In the genomic region with DNA sequence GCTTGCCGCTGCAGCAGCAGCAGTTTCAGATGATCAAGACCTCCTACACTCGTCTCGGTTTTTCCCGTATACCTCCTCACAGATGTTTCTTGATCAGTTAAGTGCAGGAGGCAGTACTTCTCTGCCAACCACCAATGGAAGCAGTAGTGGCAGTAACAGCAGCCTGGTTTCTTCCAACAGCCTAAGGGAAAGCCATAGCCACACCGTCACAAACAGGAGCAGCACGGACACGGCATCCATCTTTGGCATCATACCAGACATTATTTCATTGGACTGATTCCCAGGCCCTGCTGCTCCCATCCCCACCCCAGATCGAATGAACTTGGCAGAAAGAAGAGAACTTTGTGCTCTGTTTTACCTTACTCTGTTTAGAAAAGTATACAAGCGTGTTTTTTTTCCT, we compare ENCODE assay signal across 8 cellular contexts. TPM values are rescaled to one million over a fixed set of nuclear protein-coding genes. Genes with fewer than 3 reads are reported as not detected.
DNase-seq lines count a peak whose midpoint lies in the region; ATAC-seq and TF ChIP-seq lines count a peak whose summit lies in the region.

No MANE protein-coding gene starts in this region.

- ATAC-seq in activated CD4-positive, alpha-beta T cell treated with anti-CD3 and anti-CD28 coated beads for 36 hours = peak; percentile 33
- ATAC-seq in HG03139 (IDR thresholded peaks at IDR 0.05; ENCODE audit: unreplicated experiment) (no peak), HG03457 (IDR thresholded peaks at IDR 0.05; ENCODE audit: unreplicated experiment) (no peak)

- no peaks in the 10 kb centered on the region for H3K27me3 Mint-ChIP-seq in activated CD4-positive, alpha-beta T cell treated with anti-CD3 and anti-CD28 coated beads for 36 hours

- no peak overlapping the region for H3K4me3 Mint-ChIP-seq in activated CD4-positive, alpha-beta T cell treated with anti-CD3 and anti-CD28 coated beads for 36 hours

- peak overlapping the region; percentile 55 to 62 for H3K27ac ChIP-seq in tibial artery

- CTCF ChIA-PET in activated CD4-positive, alpha-beta T cell treated with anti-CD3 and anti-CD28 coated beads for 36 hours (lab: Charles Lee) = no interaction called here

- no peak for DNase-seq in activated CD4-positive, alpha-beta T cell treated with anti-CD3 and anti-CD28 coated beads for 36 hours
- no peak for DNase-seq in activated CD4-positive, alpha-beta T cell treated with anti-CD3 and anti-CD28 coated beads for 48 hours
- peak; percentile 92 for DNase-seq in astrocyte of the hippocampus (ENCODE audit: low read depth, low spot score)
- DNase-seq in iris pigment epithelial cell (ENCODE audit: low read depth) = peak; percentile 87
- DNase-seq in tibial artery = no peak
- DNase-seq in NOMO-1 treated with dmso at 0.1 percent for 144 hours (lab: John Stamatoyannopoulos, UW; ENCODE audit: unreplicated experiment) = no peak

- H3K9me3 Mint-ChIP-seq in activated CD4-positive, alpha-beta T cell treated with anti-CD3 and anti-CD28 coated beads for 36 hours (ENCODE audit: low read depth) = no peaks in the 10 kb centered on the region

- peak overlapping the region in 1 of 2 donors; percentile 12 for H3K4me3 ChIP-seq in tibial artery

- H3K36me3 ChIP-seq in tibial artery = peaks cover 16 to 44% (median 42%) of the 10 kb centered on the region in 3 donors

- H3K27ac Mint-ChIP-seq in activated CD4-positive, alpha-beta T cell treated with anti-CD3 and anti-CD28 coated beads for 36 hours = peak overlapping the region; percentile 82

- peaks cover 2% of the 10 kb centered on the region for H3K4me1 Mint-ChIP-seq in activated CD4-positive, alpha-beta T cell treated with anti-CD3 and anti-CD28 coated beads for 36 hours

- peaks cover 0 to 30% (median 22%) of the 10 kb centered on the region in 4 donors for H3K4me1 ChIP-seq in tibial artery

- H3K36me3 Mint-ChIP-seq in activated CD4-positive, alpha-beta T cell treated with anti-CD3 and anti-CD28 coated beads for 36 hours (ENCODE audit: low read depth) = peaks cover 52% of the 10 kb centered on the region

- intact Hi-C loops in activated CD4-positive, alpha-beta T cell treated with anti-CD3 and anti-CD28 coated beads for 36 hours (cut with DNase I, micrococcal nuclease) = no loop called here
- intact Hi-C loops in tibial artery (cut with DNase I; ENCODE audit: low total_unique reads) = no loop called here

- no peak for TF ChIP-seq CTCF in tibial artery (IDR thresholded peaks at IDR 0.05)

- no peaks in the 10 kb centered on the region for H3K27me3 ChIP-seq in tibial artery

- POLR2A ChIA-PET in activated CD4-positive, alpha-beta T cell treated with anti-CD3 and anti-CD28 coated beads for 36 hours (lab: Charles Lee) = no interaction called here

- no peaks in the 10 kb centered on the region for H3K9me3 ChIP-seq in tibial artery

RNA-seq across cellular contexts. Expression of a gene that starts 17.6 kb away (rescaled TPM):
- 1 to 10 TPM; 6.8 to 9.2 TPM for total RNA-seq in activated CD4-positive, alpha-beta T cell treated with anti-CD3 and anti-CD28 coated beads for 36 hours

RNA-seq across cellular contexts. Expression of a gene that starts 42.0 kb away (rescaled TPM):
- 10 to 100 TPM; 45.1 to 48.2 TPM for total RNA-seq in activated CD4-positive, alpha-beta T cell treated with anti-CD3 and anti-CD28 coated beads for 36 hours

Comparison
In these comparisons a context has a peak if more than half of its experiments do, and no peak if none do; other contexts are left out.
1. DNase-seq: peak in astrocyte of the hippocampus (single experiment) and iris pigment epithelial cell (single experiment); none in activated CD4-positive, alpha-beta T cell treated with anti-CD3 and anti-CD28 coated beads for 36 hours (single experiment), activated CD4-positive, alpha-beta T cell treated with anti-CD3 and anti-CD28 coated beads for 48 hours (single experiment), tibial artery (0 of 2) and NOMO-1 treated with dmso at 0.1 percent for 144 hours (single experiment).